In the genomic region with DNA sequence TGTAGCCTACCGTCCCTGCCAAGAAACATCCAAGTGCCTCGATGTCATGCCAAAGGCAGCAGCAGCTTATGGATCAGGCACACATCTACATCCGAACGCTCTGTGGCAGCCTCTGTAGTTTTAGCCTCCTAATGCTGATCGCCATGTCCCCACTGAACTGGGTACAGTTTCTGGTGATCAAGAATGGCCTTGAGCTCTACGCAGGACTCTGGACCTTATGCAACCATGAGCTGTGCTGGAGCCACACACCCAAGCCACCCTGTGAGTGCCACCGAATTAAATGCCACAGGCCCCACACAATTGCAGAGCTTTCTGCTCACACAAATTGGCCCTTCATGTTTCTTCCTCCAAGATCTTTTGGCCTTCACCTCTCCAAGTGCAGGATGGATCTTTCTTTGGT, we compare ENCODE assay signal across 1 cellular context.
A peak's percentile ranks its signal among the peaks of the same experiment; 100 is the strongest.
TF ChIP-seq lines count a peak whose summit lies in the region.

No MANE protein-coding gene starts in this region.

TF ChIP-seq in HepG2, 621 proteins besides CTCF, POLR2A, EP300 and RAD21 (continued from another document and continues in another):
- TF ChIP-seq, protein P1, sequence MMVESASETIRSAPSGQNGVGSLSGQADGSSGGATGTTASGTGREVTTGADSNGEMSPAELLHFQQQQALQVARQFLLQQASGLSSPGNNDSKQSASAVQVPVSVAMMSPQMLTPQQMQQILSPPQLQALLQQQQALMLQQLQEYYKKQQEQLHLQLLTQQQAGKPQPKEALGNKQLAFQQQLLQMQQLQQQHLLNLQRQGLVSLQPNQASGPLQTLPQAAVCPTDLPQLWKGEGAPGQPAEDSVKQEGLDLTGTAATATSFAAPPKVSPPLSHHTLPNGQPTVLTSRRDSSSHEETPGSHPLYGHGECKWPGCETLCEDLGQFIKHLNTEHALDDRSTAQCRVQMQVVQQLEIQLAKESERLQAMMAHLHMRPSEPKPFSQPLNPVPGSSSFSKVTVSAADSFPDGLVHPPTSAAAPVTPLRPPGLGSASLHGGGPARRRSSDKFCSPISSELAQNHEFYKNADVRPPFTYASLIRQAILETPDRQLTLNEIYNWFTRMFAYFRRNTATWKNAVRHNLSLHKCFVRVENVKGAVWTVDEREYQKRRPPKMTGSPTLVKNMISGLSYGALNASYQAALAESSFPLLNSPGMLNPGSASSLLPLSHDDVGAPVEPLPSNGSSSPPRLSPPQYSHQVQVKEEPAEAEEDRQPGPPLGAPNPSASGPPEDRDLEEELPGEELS (CRISPR knock-in tag; IDR thresholded peaks at IDR 0.05), result no peak
- TF ChIP-seq ZNF761 (CRISPR knock-in tag; conservative IDR thresholded peaks at IDR 0.05), result no peak
- TF ChIP-seq, protein P2, sequence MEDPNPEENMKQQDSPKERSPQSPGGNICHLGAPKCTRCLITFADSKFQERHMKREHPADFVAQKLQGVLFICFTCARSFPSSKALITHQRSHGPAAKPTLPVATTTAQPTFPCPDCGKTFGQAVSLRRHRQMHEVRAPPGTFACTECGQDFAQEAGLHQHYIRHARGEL (CRISPR knock-in tag; IDR thresholded peaks at IDR 0.05), result no peak
- TF ChIP-seq, protein P3, sequence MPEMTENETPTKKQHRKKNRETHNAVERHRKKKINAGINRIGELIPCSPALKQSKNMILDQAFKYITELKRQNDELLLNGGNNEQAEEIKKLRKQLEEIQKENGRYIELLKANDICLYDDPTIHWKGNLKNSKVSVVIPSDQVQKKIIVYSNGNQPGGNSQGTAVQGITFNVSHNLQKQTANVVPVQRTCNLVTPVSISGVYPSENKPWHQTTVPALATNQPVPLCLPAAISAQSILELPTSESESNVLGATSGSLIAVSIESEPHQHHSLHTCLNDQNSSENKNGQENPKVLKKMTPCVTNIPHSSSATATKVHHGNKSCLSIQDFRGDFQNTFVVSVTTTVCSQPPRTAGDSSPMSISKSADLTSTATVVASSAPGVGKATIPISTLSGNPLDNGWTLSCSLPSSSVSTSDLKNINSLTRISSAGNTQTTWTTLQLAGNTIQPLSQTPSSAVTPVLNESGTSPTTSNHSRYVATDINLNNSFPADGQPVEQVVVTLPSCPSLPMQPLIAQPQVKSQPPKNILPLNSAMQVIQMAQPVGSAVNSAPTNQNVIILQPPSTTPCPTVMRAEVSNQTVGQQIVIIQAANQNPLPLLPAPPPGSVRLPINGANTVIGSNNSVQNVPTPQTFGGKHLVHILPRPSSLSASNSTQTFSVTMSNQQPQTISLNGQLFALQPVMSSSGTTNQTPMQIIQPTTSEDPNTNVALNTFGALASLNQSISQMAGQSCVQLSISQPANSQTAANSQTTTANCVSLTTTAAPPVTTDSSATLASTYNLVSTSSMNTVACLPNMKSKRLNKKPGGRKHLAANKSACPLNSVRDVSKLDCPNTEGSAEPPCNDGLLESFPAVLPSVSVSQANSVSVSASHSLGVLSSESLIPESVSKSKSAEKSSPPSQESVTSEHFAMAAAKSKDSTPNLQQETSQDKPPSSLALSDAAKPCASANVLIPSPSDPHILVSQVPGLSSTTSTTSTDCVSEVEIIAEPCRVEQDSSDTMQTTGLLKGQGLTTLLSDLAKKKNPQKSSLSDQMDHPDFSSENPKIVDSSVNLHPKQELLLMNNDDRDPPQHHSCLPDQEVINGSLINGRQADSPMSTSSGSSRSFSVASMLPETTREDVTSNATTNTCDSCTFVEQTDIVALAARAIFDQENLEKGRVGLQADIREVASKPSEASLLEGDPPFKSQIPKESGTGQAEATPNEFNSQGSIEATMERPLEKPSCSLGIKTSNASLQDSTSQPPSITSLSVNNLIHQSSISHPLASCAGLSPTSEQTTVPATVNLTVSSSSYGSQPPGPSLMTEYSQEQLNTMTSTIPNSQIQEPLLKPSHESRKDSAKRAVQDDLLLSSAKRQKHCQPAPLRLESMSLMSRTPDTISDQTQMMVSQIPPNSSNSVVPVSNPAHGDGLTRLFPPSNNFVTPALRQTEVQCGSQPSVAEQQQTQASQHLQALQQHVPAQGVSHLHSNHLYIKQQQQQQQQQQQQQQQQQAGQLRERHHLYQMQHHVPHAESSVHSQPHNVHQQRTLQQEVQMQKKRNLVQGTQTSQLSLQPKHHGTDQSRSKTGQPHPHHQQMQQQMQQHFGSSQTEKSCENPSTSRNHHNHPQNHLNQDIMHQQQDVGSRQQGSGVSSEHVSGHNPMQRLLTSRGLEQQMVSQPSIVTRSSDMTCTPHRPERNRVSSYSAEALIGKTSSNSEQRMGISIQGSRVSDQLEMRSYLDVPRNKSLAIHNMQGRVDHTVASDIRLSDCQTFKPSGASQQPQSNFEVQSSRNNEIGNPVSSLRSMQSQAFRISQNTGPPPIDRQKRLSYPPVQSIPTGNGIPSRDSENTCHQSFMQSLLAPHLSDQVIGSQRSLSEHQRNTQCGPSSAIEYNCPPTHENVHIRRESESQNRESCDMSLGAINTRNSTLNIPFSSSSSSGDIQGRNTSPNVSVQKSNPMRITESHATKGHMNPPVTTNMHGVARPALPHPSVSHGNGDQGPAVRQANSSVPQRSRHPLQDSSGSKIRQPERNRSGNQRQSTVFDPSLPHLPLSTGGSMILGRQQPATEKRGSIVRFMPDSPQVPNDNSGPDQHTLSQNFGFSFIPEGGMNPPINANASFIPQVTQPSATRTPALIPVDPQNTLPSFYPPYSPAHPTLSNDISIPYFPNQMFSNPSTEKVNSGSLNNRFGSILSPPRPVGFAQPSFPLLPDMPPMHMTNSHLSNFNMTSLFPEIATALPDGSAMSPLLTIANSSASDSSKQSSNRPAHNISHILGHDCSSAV (CRISPR knock-in tag; IDR thresholded peaks at IDR 0.05; ENCODE audit: borderline replicate concordance), result no peak
- TF ChIP-seq ZFP37 (CRISPR knock-in tag; IDR thresholded peaks at IDR 0.05; ENCODE audit: borderline replicate concordance), result no peak
- TF ChIP-seq, protein P4, sequence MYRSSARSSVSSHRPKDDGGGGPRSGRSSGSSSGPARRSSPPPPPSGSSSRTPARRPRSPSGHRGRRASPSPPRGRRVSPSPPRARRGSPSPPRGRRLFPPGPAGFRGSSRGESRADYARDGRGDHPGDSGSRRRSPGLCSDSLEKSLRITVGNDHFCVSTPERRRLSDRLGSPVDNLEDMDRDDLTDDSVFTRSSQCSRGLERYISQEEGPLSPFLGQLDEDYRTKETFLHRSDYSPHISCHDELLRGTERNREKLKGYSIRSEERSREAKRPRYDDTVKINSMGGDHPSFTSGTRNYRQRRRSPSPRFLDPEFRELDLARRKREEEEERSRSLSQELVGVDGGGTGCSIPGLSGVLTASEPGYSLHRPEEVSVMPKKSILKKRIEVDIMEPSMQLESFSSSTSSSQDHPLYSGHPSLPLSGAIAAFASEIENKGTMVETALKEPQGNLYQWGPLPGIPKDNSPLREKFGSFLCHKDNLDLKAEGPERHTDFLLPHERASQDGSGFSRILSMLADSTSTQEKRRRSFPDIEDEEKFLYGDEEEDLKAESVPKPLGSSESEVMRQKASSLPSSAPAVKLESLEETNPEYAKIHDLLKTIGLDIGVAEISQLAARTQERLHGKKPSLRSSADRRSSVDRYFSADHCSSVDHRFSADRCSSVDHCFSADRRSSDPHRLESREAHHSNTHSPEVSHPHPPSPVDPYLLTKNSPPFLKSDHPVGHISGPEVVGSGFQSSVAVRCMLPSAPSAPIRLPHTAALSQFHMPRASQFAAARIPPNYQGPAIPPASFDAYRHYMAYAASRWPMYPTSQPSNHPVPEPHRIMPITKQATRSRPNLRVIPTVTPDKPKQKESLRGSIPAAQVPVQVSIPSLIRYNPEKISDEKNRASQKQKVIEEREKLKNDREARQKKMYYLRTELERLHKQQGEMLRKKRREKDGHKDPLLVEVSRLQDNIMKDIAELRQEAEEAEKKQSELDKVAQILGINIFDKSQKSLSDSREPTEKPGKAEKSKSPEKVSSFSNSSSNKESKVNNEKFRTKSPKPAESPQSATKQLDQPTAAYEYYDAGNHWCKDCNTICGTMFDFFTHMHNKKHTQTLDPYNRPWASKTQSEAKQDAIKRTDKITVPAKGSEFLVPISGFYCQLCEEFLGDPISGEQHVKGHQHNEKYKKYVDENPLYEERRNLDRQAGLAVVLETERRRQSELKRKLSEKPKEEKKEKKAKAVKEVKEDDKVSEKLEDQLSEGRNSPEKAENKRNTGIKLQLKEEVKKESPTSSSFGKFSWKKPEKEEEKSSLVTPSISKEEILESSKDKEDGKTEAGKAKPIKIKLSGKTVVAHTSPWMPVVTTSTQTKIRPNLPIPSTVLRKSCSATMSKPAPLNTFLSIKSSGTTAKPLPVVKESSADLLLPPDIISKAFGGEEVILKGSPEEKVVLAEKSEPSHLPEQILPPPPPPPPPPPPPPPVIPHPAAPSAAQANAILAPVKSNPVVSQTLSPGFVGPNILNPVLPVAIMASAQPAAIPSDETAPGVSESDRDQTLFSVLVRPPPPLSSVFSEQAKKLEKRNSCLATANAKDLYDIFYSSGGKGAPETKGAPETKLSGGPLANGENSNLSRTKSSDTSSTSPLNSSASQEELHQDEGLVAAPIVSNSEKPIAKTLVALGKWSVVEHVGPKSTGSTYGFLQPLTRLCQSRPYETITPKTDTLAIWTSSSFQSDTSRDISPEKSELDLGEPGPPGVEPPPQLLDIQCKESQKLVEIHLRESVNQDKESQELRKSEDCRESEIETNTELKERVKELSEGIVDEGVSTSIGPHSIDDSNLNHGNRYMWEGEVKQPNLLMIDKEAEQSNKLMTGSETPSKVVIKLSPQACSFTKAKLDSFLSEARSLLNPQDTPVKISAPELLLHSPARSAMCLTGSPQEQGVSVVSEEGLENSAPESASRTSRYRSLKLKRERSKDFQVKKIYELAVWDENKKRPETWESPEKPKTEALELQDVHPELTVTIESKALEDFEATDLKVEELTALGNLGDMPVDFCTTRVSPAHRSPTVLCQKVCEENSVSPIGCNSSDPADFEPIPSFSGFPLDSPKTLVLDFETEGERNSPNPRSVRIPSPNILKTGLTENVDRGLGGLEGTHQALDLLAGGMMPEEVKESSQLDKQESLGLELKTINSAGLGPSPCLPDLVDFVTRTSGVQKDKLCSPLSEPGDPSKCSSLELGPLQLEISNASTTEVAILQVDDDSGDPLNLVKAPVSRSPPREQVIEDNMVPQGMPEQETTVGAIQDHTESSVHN (CRISPR knock-in tag; IDR thresholded peaks at IDR 0.05), result no peak
- no peak for TF ChIP-seq ZNF775 (CRISPR knock-in tag; IDR thresholded peaks at IDR 0.05; ENCODE audit: borderline replicate concordance)
- TF ChIP-seq, protein P5, sequence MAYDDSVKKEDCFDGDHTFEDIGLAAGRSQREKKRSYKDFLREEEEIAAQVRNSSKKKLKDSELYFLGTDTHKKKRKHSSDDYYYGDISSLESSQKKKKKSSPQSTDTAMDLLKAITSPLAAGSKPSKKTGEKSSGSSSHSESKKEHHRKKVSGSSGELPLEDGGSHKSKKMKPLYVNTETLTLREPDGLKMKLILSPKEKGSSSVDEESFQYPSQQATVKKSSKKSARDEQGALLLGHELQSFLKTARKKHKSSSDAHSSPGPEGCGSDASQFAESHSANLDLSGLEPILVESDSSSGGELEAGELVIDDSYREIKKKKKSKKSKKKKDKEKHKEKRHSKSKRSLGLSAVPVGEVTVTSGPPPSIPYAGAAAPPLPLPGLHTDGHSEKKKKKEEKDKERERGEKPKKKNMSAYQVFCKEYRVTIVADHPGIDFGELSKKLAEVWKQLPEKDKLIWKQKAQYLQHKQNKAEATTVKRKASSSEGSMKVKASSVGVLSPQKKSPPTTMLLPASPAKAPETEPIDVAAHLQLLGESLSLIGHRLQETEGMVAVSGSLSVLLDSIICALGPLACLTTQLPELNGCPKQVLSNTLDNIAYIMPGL (CRISPR knock-in tag; IDR thresholded peaks at IDR 0.05; ENCODE audit: borderline replicate concordance in 1 of 2, low read depth in 1 of 2), result peak in 1 of 2 experiments; percentile 43; a peak in 1 of 4 replicates
- TF ChIP-seq, protein P6, sequence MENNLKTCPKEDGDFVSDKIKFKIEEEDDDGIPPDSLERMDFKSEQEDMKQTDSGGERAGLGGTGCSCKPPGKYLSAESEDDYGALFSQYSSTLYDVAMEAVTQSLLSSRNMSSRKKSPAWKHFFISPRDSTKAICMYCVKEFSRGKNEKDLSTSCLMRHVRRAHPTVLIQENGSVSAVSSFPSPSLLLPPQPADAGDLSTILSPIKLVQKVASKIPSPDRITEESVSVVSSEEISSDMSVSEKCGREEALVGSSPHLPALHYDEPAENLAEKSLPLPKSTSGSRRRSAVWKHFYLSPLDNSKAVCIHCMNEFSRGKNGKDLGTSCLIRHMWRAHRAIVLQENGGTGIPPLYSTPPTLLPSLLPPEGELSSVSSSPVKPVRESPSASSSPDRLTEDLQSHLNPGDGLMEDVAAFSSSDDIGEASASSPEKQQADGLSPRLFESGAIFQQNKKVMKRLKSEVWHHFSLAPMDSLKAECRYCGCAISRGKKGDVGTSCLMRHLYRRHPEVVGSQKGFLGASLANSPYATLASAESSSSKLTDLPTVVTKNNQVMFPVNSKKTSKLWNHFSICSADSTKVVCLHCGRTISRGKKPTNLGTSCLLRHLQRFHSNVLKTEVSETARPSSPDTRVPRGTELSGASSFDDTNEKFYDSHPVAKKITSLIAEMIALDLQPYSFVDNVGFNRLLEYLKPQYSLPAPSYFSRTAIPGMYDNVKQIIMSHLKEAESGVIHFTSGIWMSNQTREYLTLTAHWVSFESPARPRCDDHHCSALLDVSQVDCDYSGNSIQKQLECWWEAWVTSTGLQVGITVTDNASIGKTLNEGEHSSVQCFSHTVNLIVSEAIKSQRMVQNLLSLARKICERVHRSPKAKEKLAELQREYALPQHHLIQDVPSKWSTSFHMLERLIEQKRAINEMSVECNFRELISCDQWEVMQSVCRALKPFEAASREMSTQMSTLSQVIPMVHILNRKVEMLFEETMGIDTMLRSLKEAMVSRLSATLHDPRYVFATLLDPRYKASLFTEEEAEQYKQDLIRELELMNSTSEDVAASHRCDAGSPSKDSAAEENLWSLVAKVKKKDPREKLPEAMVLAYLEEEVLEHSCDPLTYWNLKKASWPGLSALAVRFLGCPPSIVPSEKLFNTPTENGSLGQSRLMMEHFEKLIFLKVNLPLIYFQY (CRISPR knock-in tag; IDR thresholded peaks at IDR 0.05; ENCODE audit: borderline replicate concordance), result 0 out of 2 replicates have a peak, but pooled peaks have one; percentile 37
